Comparison of ENCODE assay signal across 8 cellular contexts in the genomic region with DNA sequence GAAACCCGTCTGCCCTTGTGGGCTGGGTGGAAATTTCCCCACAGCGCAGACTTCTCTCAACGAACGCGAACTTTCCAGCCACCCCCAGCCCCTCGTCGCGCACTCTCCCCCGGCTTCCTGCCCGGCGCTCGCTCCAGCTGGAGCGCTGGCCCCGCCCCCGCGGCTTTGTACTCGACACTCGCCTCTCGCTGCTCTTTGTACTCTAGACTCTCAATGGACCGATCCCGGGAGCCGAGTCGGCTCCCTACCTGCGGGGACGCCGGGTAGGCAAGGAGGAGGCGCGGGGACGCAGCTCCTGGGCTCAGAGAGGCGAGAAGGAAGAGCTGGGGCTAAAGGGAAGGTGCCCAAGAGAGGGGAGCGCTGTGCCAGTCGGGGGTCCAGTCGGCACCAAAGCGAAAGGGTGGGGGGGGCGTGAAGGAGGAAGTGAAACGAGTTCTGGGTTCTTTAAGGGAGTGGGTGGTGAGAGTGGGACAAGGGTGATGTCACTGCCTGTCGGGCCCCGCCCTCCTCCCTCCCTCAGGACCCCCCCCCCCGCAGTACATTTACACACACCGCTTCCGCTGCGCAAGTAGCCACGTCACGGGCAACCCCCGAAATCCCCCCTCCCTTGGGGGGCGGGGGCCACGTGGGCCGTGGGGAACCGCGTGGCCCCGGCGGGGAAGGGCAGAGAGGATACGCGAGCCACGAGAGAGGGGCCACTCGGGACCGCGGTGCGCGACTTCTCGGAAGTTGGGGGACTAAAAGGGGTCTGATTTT. TPM values are rescaled to one million over a fixed set of nuclear protein-coding genes. Genes with fewer than 3 reads are reported as not detected.
A peak's percentile ranks its signal among the peaks of the same experiment; 100 is the strongest.
DNase-seq lines count a peak whose midpoint lies in the region; ATAC-seq and TF ChIP-seq lines count a peak whose summit lies in the region.

No MANE protein-coding gene starts in this region.

- no peak overlapping the region for H2AFZ ChIP-seq in neural cell (ENCODE audit: low read depth, low read length)

- no peaks in the 10 kb centered on the region for H3K9me2 ChIP-seq in neural cell (ENCODE audit: insufficient read depth, low read length)

- H3K4me3 ChIP-seq in fibroblast of villous mesenchyme (ENCODE audit: low read depth, low read length) (peak overlapping the region; percentile 79), neural cell (ENCODE audit: low read length) (peak overlapping the region; percentile 99)

- ATAC-seq in stimulated activated naive CD8-positive, alpha-beta T cell treated with anti-CD3 and anti-CD28 coated beads, Interleukin-15, Interleukin-2, amounts not matched to agents 100 U/mL and 50 U/mL, for 24 hours = peak; percentile 26

- no peak for TF ChIP-seq RAD21 in neural cell (conservative IDR thresholded peaks at IDR 0.05)

- H3K4me2 ChIP-seq in neural cell (ENCODE audit: low read length) = peak overlapping the region; percentile 97

- H3K9me3 ChIP-seq in neural cell (ENCODE audit: low read length) = no peaks in the 10 kb centered on the region

- DNase-seq in C1 segment of cervical spinal cord (lab: John Stamatoyannopoulos, UW) = peak in 13 of 14 donors; percentile 42 to 85 (median 77)
- DNase-seq in GM20000 (ENCODE audit: low spot score) = peak; percentile 94
- peak; percentile 36 to 38 for DNase-seq in Kasumi-1 (lab: John Stamatoyannopoulos, UW)
- DNase-seq in SIG-M5 (lab: John Stamatoyannopoulos, UW) = peak; percentile 42
- DNase-seq in activated gamma-delta T cell treated with Interleukin-2 at 50 U/mL for 16 hours = peak; percentile 86
- DNase-seq in fibroblast of villous mesenchyme (ENCODE audit: low read depth) = peak; percentile 92
- DNase-seq in stimulated activated naive CD8-positive, alpha-beta T cell treated with anti-CD3 and anti-CD28 coated beads, Interleukin-15, Interleukin-2, amounts not matched to agents 100 U/mL and 50 U/mL, for 24 hours = peak; percentile 92

- peak overlapping the region; percentile 94 for H3K27ac ChIP-seq in neural cell (ENCODE audit: low read length)

- peaks cover 4% of the 10 kb centered on the region for H3F3A ChIP-seq in neural cell (ENCODE audit: insufficient read depth, low read length, poor library complexity, severe bottlenecking)

- no peak for TF ChIP-seq EP300 in neural cell (conservative IDR thresholded peaks at IDR 0.05; ENCODE audit: poor library complexity, severe bottlenecking)

- H3K27me3 ChIP-seq in neural cell (ENCODE audit: insufficient read depth, low read depth, low read length) = no peaks in the 10 kb centered on the region

- peak overlapping the region; percentile 92 for H3K9ac ChIP-seq in neural cell (ENCODE audit: low read length)

- peaks cover 68% of the 10 kb centered on the region for H3K79me2 ChIP-seq in neural cell (replicated peaks; ENCODE audit: insufficient read depth, low read length)

- no peak for TF ChIP-seq CTCF in GM20000 (IDR thresholded peaks at IDR 0.05; ENCODE audit: extremely low read depth, missing control alignments)
- TF ChIP-seq CTCF in fibroblast of villous mesenchyme (IDR thresholded peaks at IDR 0.05; ENCODE audit: insufficient read depth, low read depth, low read length) = no peak
- TF ChIP-seq CTCF in neural cell (IDR thresholded peaks at IDR 0.05; ENCODE audit: poor library complexity, severe bottlenecking) = no peak

- no peaks in the 10 kb centered on the region for H3K36me3 ChIP-seq in neural cell (ENCODE audit: insufficient read depth, low read length)

- peaks cover 57% of the 10 kb centered on the region for H4K20me1 ChIP-seq in neural cell (ENCODE audit: insufficient read depth)

TF ChIP-seq in neural cell, 6 proteins besides CTCF, POLR2A, EP300 and RAD21:
- peak; percentile 8 for TF ChIP-seq POLR2AphosphoS5 (IDR thresholded peaks at IDR 0.05)
- TF ChIP-seq, protein P1, sequence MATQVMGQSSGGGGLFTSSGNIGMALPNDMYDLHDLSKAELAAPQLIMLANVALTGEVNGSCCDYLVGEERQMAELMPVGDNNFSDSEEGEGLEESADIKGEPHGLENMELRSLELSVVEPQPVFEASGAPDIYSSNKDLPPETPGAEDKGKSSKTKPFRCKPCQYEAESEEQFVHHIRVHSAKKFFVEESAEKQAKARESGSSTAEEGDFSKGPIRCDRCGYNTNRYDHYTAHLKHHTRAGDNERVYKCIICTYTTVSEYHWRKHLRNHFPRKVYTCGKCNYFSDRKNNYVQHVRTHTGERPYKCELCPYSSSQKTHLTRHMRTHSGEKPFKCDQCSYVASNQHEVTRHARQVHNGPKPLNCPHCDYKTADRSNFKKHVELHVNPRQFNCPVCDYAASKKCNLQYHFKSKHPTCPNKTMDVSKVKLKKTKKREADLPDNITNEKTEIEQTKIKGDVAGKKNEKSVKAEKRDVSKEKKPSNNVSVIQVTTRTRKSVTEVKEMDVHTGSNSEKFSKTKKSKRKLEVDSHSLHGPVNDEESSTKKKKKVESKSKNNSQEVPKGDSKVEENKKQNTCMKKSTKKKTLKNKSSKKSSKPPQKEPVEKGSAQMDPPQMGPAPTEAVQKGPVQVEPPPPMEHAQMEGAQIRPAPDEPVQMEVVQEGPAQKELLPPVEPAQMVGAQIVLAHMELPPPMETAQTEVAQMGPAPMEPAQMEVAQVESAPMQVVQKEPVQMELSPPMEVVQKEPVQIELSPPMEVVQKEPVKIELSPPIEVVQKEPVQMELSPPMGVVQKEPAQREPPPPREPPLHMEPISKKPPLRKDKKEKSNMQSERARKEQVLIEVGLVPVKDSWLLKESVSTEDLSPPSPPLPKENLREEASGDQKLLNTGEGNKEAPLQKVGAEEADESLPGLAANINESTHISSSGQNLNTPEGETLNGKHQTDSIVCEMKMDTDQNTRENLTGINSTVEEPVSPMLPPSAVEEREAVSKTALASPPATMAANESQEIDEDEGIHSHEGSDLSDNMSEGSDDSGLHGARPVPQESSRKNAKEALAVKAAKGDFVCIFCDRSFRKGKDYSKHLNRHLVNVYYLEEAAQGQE (IDR thresholded peaks at IDR 0.05; ENCODE audit: borderline replicate concordance) = no peak
- no peak for TF ChIP-seq SMC3 (conservative IDR thresholded peaks at IDR 0.05; ENCODE audit: poor library complexity)
- no peak for TF ChIP-seq EZH2 (IDR thresholded peaks at IDR 0.05; ENCODE audit: borderline replicate concordance, insufficient read depth, low read length, poor library complexity, severe bottlenecking)
- peak; percentile 25 for TF ChIP-seq TAF1 (IDR thresholded peaks at IDR 0.05; ENCODE audit: low read depth)
- no peak for TF ChIP-seq MXI1 (conservative IDR thresholded peaks at IDR 0.05; ENCODE audit: poor library complexity, severe bottlenecking)

RNA-seq across cellular contexts. Expression of gene KDM6B, which starts 9.7 kb away (rescaled TPM):
- total RNA-seq in fibroblast of villous mesenchyme = 3.0 and 5.8 TPM in 2 replicates
- polyA plus RNA-seq in neural cell = 2.5 and 4.4 TPM in 2 replicates
- polyA minus RNA-seq in neural cell = 20.0 and 20.7 TPM in 2 replicates

RNA-seq across cellular contexts. Expression of gene TMEM88, which starts 11.2 kb away (rescaled TPM):
- total RNA-seq in fibroblast of villous mesenchyme = 0.43 and 1.3 TPM in 2 replicates
- 4.2 and 6.7 TPM in 2 replicates for polyA plus RNA-seq in neural cell
- 1.4 and 1.5 TPM in 2 replicates for polyA minus RNA-seq in neural cell

RNA-seq across cellular contexts. Expression of gene NAA38, which starts 13.6 kb away (rescaled TPM):
- total RNA-seq in fibroblast of villous mesenchyme = 55.3 and 73.1 TPM in 2 replicates
- 99.5 and 110 TPM in 2 replicates for polyA plus RNA-seq in neural cell
- polyA minus RNA-seq in neural cell = 27.0 and 30.9 TPM in 2 replicates

RNA-seq across cellular contexts. Expression of gene CYB5D1, which starts 14.1 kb away (rescaled TPM):
- total RNA-seq in fibroblast of villous mesenchyme = 6.4 and 11.2 TPM in 2 replicates
- 21.1 and 30.4 TPM in 2 replicates for polyA plus RNA-seq in neural cell
- polyA minus RNA-seq in neural cell = 25.8 and 27.8 TPM in 2 replicates

RNA-seq across cellular contexts. Expression of gene CHD3, which starts 44.9 kb away (rescaled TPM):
- total RNA-seq in fibroblast of villous mesenchyme = 103 and 111 TPM in 2 replicates
- 115 and 159 TPM in 2 replicates for polyA plus RNA-seq in neural cell
- 296 and 321 TPM in 2 replicates for polyA minus RNA-seq in neural cell

Comparison
In these comparisons a context has a peak if more than half of its experiments do, and no peak if none do; other contexts are left out.
1. Peak in every context shown above with its lines: DNase-seq, ATAC-seq, H3K4me3 ChIP-seq and H3K27ac ChIP-seq.
2. DNase-seq: peak in every context shown above with its lines; median percentile 94 in GM20000; 92 in fibroblast of villous mesenchyme; 92 in stimulated activated naive CD8-positive, alpha-beta T cell treated with anti-CD3 and anti-CD28 coated beads, Interleukin-15, Interleukin-2, amounts not matched to agents 100 U/mL and 50 U/mL, for 24 hours; 86 in activated gamma-delta T cell treated with Interleukin-2 at 50 U/mL for 16 hours; 77 in C1 segment of cervical spinal cord; 42 in SIG-M5; 37 in Kasumi-1.